11 cellular contexts compared by ENCODE assay signal in genomic region chr5:68272289-68272688, GRCh38. TPM values are rescaled to one million over a fixed set of nuclear protein-coding genes. Genes with fewer than 3 reads are reported as not detected.
DNase-seq lines count a peak whose midpoint lies in the region; ATAC-seq and TF ChIP-seq lines count a peak whose summit lies in the region.
"Had no signal": no experiment of that assay in that cellular context is flagged by ENCODE, and none has a peak within 500 bp of the region (broad histone marks: within the 10 kb centered on the region; RNA-seq: fewer than 3 reads in every experiment).

No MANE protein-coding gene starts in this region.

- no peak for ATAC-seq in GM18502 (IDR thresholded peaks at IDR 0.05; ENCODE audit: poor library complexity, unreplicated experiment)

- peak overlapping the region in 35 of 59 donors; percentile 2 to 70 (median 36) for H3K27ac ChIP-seq in dorsolateral prefrontal cortex
- H3K27ac ChIP-seq: BLaER1 treated with 17β-estradiol and CSF1 and Interleukin-3, amounts not matched to agents 10 nM and 100 nM; thyroid gland had no signal

- intact Hi-C loops in dorsolateral prefrontal cortex (cut with DNase I) = no loop called here

- DNase-seq in NCI-H1694 treated with DMSO at 0.1 percent for 48 hours (lab: John Stamatoyannopoulos, UW) (peak; percentile 8), NCI-H1694 (lab: John Stamatoyannopoulos, UW) (no peak), NCI-H69 (lab: John Stamatoyannopoulos, UW) (peak; percentile 43), dorsolateral prefrontal cortex (no peak), renal cortical epithelial cell (ENCODE audit: low read depth) (peak; percentile 33), kidney glomerular epithelial cell (lab: John Stamatoyannopoulos, UW) (no peak), hypothalamus (lab: John Stamatoyannopoulos, UW) (no peak)
- DNase-seq: activated CD4-positive, alpha-beta T cell treated with anti-CD3 and anti-CD28 coated beads for 4 hours; thyroid gland had no signal

- peak; percentile 14 to 73 (median 56) for TF ChIP-seq CTCF in dorsolateral prefrontal cortex (IDR thresholded peaks at IDR 0.05 in 54 of 56, conservative IDR thresholded peaks at IDR 0.05 in 2 of 56; ENCODE audit: low read depth in 1 of 56, partially characterized antibody in 56 of 56)

- H3K4me3 ChIP-seq in dorsolateral prefrontal cortex = no peak overlapping the region
- H3K4me3 ChIP-seq: BLaER1 treated with 17β-estradiol and CSF1 and Interleukin-3, amounts not matched to agents 10 nM and 100 nM; thyroid gland had no signal

- H3K27me3 ChIP-seq in dorsolateral prefrontal cortex = no peaks in the 10 kb centered on the region
- H3K27me3 ChIP-seq: BLaER1 treated with 17β-estradiol and CSF1 and Interleukin-3, amounts not matched to agents 10 nM and 100 nM; thyroid gland had no signal

RNA-seq across cellular contexts. Expression of gene PIK3R1, which starts 56.7 kb away (rescaled TPM):
- total RNA-seq in dorsolateral prefrontal cortex (100 to 1,000 TPM; 172 to 359 (median 273) TPM), renal cortical epithelial cell (29.0 and 76.5 TPM in 2 replicates)

Comparison
In these comparisons a context has a peak if more than half of its experiments do, and no peak if none do; other contexts are left out.
1. DNase-seq: peak in NCI-H1694 treated with DMSO at 0.1 percent for 48 hours (single experiment), NCI-H69 (single experiment) and renal cortical epithelial cell (single experiment); none in NCI-H1694 (single experiment), dorsolateral prefrontal cortex (0 of 10), kidney glomerular epithelial cell (single experiment) and hypothalamus (0 of 51).